Comparison of ENCODE assay signal across 12 cellular contexts in the genomic region with DNA sequence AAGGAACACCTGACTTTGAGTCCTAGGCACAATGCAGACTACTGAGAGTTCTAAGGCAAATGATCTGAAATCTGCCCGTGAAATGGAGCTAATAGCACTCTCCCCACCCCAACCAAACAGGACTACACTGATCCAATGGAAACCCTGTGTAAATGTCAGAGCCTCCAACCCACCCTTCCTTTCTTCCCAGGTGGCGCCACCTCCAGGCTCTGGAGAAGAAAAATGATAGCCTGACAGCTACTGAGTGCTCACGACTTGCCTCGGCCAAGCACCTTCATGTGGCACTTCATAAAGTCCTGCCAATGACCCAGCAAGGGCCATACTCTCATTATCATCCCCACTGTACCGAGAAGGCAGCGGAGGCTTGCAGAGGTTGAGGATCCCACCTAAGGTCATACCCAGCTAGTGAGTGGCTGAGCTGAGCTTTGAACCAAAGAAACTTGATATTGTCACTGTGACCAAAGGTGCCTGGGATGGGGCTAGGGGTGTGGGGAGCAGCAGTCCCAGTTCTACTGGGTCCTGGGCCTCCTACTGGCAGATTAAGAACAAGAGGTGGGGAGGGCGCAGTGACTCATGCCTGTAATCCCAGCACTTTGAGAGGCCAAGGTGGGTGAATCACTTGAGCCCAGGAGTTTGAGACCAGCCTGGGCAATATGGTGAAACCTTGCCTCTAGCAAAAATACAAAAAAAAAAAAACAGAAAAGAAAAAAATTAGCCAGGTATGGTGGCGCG. TPM values are rescaled to one million over a fixed set of nuclear protein-coding genes. Genes with fewer than 3 reads are reported as not detected.
DNase-seq lines count a peak whose midpoint lies in the region; ATAC-seq and TF ChIP-seq lines count a peak whose summit lies in the region.
"Had no signal": no experiment of that assay in that cellular context is flagged by ENCODE, and none has a peak within 500 bp of the region (broad histone marks: within the 10 kb centered on the region; RNA-seq: fewer than 3 reads in every experiment).

No MANE protein-coding gene starts in this region.

- H3K4me3 ChIP-seq in GM12864 (ENCODE audit: low read depth, low read length): no peak overlapping the region
- no peak overlapping the region for H3K4me3 ChIP-seq in mucosa of descending colon

- TF ChIP-seq CTCF in GM12864 (IDR thresholded peaks at IDR 0.05; ENCODE audit: low read depth, low read length, missing control alignments) (peak; percentile 32), mucosa of descending colon (IDR thresholded peaks at IDR 0.05) (no peak)

- no peaks in the 10 kb centered on the region for H3K4me1 Mint-ChIP-seq in activated T-cell treated with anti-CD3 and anti-CD28 coated beads, Interleukin-2, amount 50 U/mL, for 4 hours (ENCODE audit: low read depth)

- H3K36me3 ChIP-seq in mucosa of descending colon (ENCODE audit: low read depth): no peaks in the 10 kb centered on the region

- intact Hi-C loops in mucosa of descending colon (cut with DNase I, micrococcal nuclease): no loop called here

- peaks cover 18% of the 10 kb centered on the region for H3K27me3 Mint-ChIP-seq in activated T-cell treated with anti-CD3 and anti-CD28 coated beads, Interleukin-2, amount 50 U/mL, for 4 hours (ENCODE audit: low read depth)

- no peaks in the 10 kb centered on the region for H3K36me3 Mint-ChIP-seq in activated T-cell treated with anti-CD3 and anti-CD28 coated beads, Interleukin-2, amount 50 U/mL, for 4 hours (ENCODE audit: insufficient read depth)

- no peaks in the 10 kb centered on the region for H3K9me3 ChIP-seq in mucosa of descending colon

- no peak for DNase-seq in GM12864 (ENCODE audit: low read depth)
- peak; percentile 70 for DNase-seq in HT1080 (ENCODE audit: low read depth)
- peak; percentile 51 for DNase-seq in amniotic epithelial cell (ENCODE audit: low read depth)
- DNase-seq in mucosa of descending colon: no peak
- DNase-seq in T1000 (lab: John Stamatoyannopoulos, UW): no peak
- no peak for DNase-seq in activated T-cell treated with anti-CD3 and anti-CD28 coated beads, Interleukin-2, amount 50 U/mL, for 4 hours
- DNase-seq: activated T-cell treated with anti-CD3 and anti-CD28 coated beads, Interleukin-2, amount 50 U/mL, for 24 hours; Calu3; NCI-H2029 treated with DMSO at 0.1 percent for 48 hours; stimulated activated naive CD4-positive, alpha-beta T cell had no signal

- H3K4me3 Mint-ChIP-seq in activated T-cell treated with anti-CD3 and anti-CD28 coated beads, Interleukin-2, amount 50 U/mL, for 4 hours: no peak overlapping the region
- H3K4me3 Mint-ChIP-seq: activated T-cell treated with anti-CD3 and anti-CD28 coated beads, Interleukin-2, amount 50 U/mL, for 24 hours had no signal

- peak; percentile 56 for ATAC-seq in mucosa of descending colon
- no peak for ATAC-seq in HG03159 (IDR thresholded peaks at IDR 0.05; ENCODE audit: unreplicated experiment)
- ATAC-seq in activated T-cell treated with anti-CD3 and anti-CD28 coated beads, Interleukin-2, amount 50 U/mL, for 4 hours: no peak
- ATAC-seq: left lobe of liver had no signal

- H3K9me3 Mint-ChIP-seq in activated T-cell treated with anti-CD3 and anti-CD28 coated beads, Interleukin-2, amount 50 U/mL, for 4 hours: no peaks in the 10 kb centered on the region
- H3K9me3 Mint-ChIP-seq: activated T-cell treated with anti-CD3 and anti-CD28 coated beads, Interleukin-2, amount 50 U/mL, for 24 hours had no signal

- no peaks in the 10 kb centered on the region for H3K4me1 ChIP-seq in mucosa of descending colon (ENCODE audit: low read depth)

RNA-seq across cellular contexts. Expression of gene TST, which starts 20.5 kb away (rescaled TPM):
- total RNA-seq in HT1080 (2014; rRNA removed; shearing (Covaris generic)): 15.9 and 21.3 TPM in 2 replicates
- 13.0 and 15.3 TPM in 2 replicates for polyA plus RNA-seq in HT1080 (2015; cell fraction: cytosol; rRNA removed)
- polyA plus RNA-seq in HT1080 (2015; cell fraction: nucleus; rRNA removed): 9.8 and 9.9 TPM in 2 replicates
- total RNA-seq in mucosa of descending colon: 100 to 1,000 TPM; 170 to 494 (median 337) TPM
- total RNA-seq in activated T-cell treated with anti-CD3 and anti-CD28 coated beads, Interleukin-2, amount 50 U/mL, for 4 hours: 1 to 10 TPM; 1.2 TPM

RNA-seq across cellular contexts. Expression of gene MPST, which starts 20.8 kb away (rescaled TPM):
- total RNA-seq in HT1080 (2014; rRNA removed; shearing (Covaris generic)): 127 and 145 TPM in 2 replicates
- polyA plus RNA-seq in HT1080 (2015; cell fraction: cytosol; rRNA removed): 61.3 and 70.5 TPM in 2 replicates
- 35.9 TPM in 2 replicates for polyA plus RNA-seq in HT1080 (2015; cell fraction: nucleus; rRNA removed)
- total RNA-seq in mucosa of descending colon: 100 to 1,000 TPM; 135 to 224 (median 186) TPM
- 1 to 10 TPM; 4.7 to 7.2 (median 6.0) TPM for total RNA-seq in activated T-cell treated with anti-CD3 and anti-CD28 coated beads, Interleukin-2, amount 50 U/mL, for 4 hours

RNA-seq across cellular contexts. Expression of gene KCTD17, which starts 52.8 kb away (rescaled TPM):
- total RNA-seq in HT1080 (2014; rRNA removed; shearing (Covaris generic)): 32.3 and 36.4 TPM in 2 replicates
- polyA plus RNA-seq in HT1080 (2015; cell fraction: cytosol; rRNA removed): 27.3 and 29.8 TPM in 2 replicates
- 28.9 and 31.2 TPM in 2 replicates for polyA plus RNA-seq in HT1080 (2015; cell fraction: nucleus; rRNA removed)
- 10 to 100 TPM; 24.9 to 40.1 (median 31.3) TPM for total RNA-seq in mucosa of descending colon
- total RNA-seq in activated T-cell treated with anti-CD3 and anti-CD28 coated beads, Interleukin-2, amount 50 U/mL, for 4 hours: 10 to 100 TPM; 33.8 to 39.6 (median 34.3) TPM

Comparison
In these comparisons a context has a peak if more than half of its experiments do, and no peak if none do; other contexts are left out.
1. DNase-seq: peak in HT1080 (single experiment) and amniotic epithelial cell (single experiment); none in GM12864 (single experiment), mucosa of descending colon (0 of 3), T1000 (single experiment) and activated T-cell treated with anti-CD3 and anti-CD28 coated beads, Interleukin-2, amount 50 U/mL, for 4 hours (single experiment).
2. RNA of gene MPST, which starts 20.8 kb away (total RNA-seq): 135 to 224 TPM in mucosa of descending colon and 127 to 145 TPM in HT1080; 4.7 to 7.2 TPM in activated T-cell treated with anti-CD3 and anti-CD28 coated beads, Interleukin-2, amount 50 U/mL, for 4 hours; every median in the first group is over 10 times any median in the second.